In the genomic region with DNA sequence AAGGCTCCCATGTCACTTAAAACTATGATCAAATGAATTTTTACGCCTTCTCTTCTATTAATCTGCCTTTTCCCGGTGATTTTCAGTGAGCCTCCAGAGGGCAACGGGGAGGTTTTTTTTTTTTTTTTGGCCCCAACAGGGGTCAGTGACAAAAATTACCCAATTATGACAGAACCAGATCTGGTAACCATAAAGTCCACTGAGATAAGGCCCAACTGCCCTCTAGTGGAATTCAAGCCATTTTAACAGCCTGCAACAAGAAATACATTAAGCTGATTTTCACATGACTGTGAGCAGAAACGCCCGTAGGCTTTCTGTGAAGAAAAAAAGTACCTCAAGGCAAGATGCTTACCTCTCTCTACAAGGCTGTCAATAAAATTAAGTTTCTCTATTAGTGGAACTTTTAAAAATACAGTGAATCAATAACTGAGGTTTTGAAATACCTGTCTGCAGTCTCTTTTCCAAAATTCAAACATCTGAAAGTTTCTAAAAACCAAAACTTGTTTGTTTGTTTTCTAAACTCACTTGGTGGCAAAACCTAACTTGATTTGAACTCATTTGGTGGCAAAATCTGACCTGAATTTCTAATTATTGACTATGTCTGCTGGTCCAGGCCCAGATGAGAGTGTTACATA, we compare ENCODE assay signal across 9 cellular contexts. TPM values are rescaled to one million over a fixed set of nuclear protein-coding genes. Genes with fewer than 3 reads are reported as not detected.
DNase-seq lines count a peak whose midpoint lies in the region; ATAC-seq and TF ChIP-seq lines count a peak whose summit lies in the region.
"Had no signal": no experiment of that assay in that cellular context is flagged by ENCODE, and none has a peak within 500 bp of the region (broad histone marks: within the 10 kb centered on the region; RNA-seq: fewer than 3 reads in every experiment).

No MANE protein-coding gene starts in this region.

- TF ChIP-seq CTCF in LNCaP clone FGC (IDR thresholded peaks at IDR 0.05; ENCODE audit: control insufficient read depth, extremely low read depth, insufficient read depth) (peak; percentile 76), cardiac fibroblast (IDR thresholded peaks at IDR 0.05; ENCODE audit: low read depth, low read length) (peak; percentile 68)

- H3K4me3 ChIP-seq in LNCaP clone FGC (ENCODE audit: low read depth, low read length) = no peak overlapping the region
- no peak overlapping the region for H3K4me3 ChIP-seq in cardiac fibroblast (replicated peaks in 1 of 2; ENCODE audit: low read depth in 2 of 2, low read length in 2 of 2)

- ATAC-seq in HG03442 (IDR thresholded peaks at IDR 0.05; ENCODE audit: unreplicated experiment) (no peak), GM19397 (IDR thresholded peaks at IDR 0.05; ENCODE audit: unreplicated experiment) (no peak), GM18909 (IDR thresholded peaks at IDR 0.05; ENCODE audit: poor library complexity, unreplicated experiment) (no peak)

- DNase-seq in COR-L47 (lab: John Stamatoyannopoulos, UW) (peak; percentile 40), LNCaP clone FGC (ENCODE audit: low read depth) (peak; percentile 21), cardiac fibroblast (ENCODE audit: low read depth in 2 of 2) (peak; percentile 83 to 88), lung microvascular endothelial cell (ENCODE audit: low read depth in 2 of 2) (peak; percentile 73 to 85), NCI-H345 treated with DMSO at 0.1 percent for 48 hours (lab: John Stamatoyannopoulos, UW; ENCODE audit: unreplicated experiment) (no peak)

RNA-seq across cellular contexts. Expression of a gene that starts 49.7 kb away (rescaled TPM):
- 7.6 and 29.0 TPM in 2 replicates for total RNA-seq in lung microvascular endothelial cell
- total RNA-seq: activated CD8-positive, alpha-beta memory T cell treated with anti-CD3 and anti-CD28 coated beads for 36 hours had no signal
